In genomic region chr17:17708816-17709215, GRCh38 we compare ENCODE assay signal across 19 cellular contexts. TPM values are rescaled to one million over a fixed set of nuclear protein-coding genes. Genes with fewer than 3 reads are reported as not detected.
A peak's percentile ranks its signal among the peaks of the same experiment; 100 is the strongest.
DNase-seq lines count a peak whose midpoint lies in the region; ATAC-seq and TF ChIP-seq lines count a peak whose summit lies in the region.
"Had no signal": no experiment of that assay in that cellular context is flagged by ENCODE, and none has a peak within 500 bp of the region (broad histone marks: within the 10 kb centered on the region; RNA-seq: fewer than 3 reads in every experiment).

No MANE protein-coding gene starts in this region.

- no peaks in the 10 kb centered on the region for H3K36me3 Mint-ChIP-seq in HFFc6 (ENCODE audit: low read depth)
- H3K36me3 Mint-ChIP-seq in endodermal cell (ENCODE audit: low read depth) = peaks cover 17% of the 10 kb centered on the region
- H3K36me3 Mint-ChIP-seq in progenitor cell of endocrine pancreas (ENCODE audit: insufficient read depth) = peaks cover 4% of the 10 kb centered on the region
- no peaks in the 10 kb centered on the region for H3K36me3 Mint-ChIP-seq in activated naive CD4-positive, alpha-beta T cell treated with anti-CD3 and anti-CD28 coated beads, Interleukin-2, amount 50 U/mL, for 72 hours

- H3K4me3 ChIP-seq in endodermal cell (ENCODE audit: low read length) (no peak overlapping the region), H7 (ENCODE audit: insufficient read depth, low read depth, low read length) (no peak overlapping the region), HAP-1 (no peak overlapping the region)

- H3K27ac Mint-ChIP-seq in HFFc6 (peak overlapping the region; percentile 97), endodermal cell (peak overlapping the region; percentile 75), progenitor cell of endocrine pancreas (peak overlapping the region; percentile 93)
- H3K27ac Mint-ChIP-seq in activated naive CD4-positive, alpha-beta T cell treated with anti-CD3 and anti-CD28 coated beads, Interleukin-2, amount 50 U/mL, for 72 hours = no peak overlapping the region

- no peaks in the 10 kb centered on the region for H3K9me3 Mint-ChIP-seq in HFFc6
- no peaks in the 10 kb centered on the region for H3K9me3 Mint-ChIP-seq in endodermal cell
- H3K9me3 Mint-ChIP-seq in progenitor cell of endocrine pancreas (ENCODE audit: low read depth) = no peaks in the 10 kb centered on the region
- H3K9me3 Mint-ChIP-seq in activated naive CD4-positive, alpha-beta T cell treated with anti-CD3 and anti-CD28 coated beads, Interleukin-2, amount 50 U/mL, for 72 hours = no peaks in the 10 kb centered on the region

- H3K4me3 Mint-ChIP-seq in HFFc6 (no peak overlapping the region), endodermal cell (no peak overlapping the region), progenitor cell of endocrine pancreas (ENCODE audit: low read depth) (no peak overlapping the region)
- H3K4me3 Mint-ChIP-seq: CD14-positive monocyte had no signal

- no peak for TF ChIP-seq CTCF in C4-2B (conservative IDR thresholded peaks at IDR 0.05)
- TF ChIP-seq CTCF in HFFc6 (IDR thresholded peaks at IDR 0.05) = no peak
- no peak for TF ChIP-seq CTCF in endodermal cell (conservative IDR thresholded peaks at IDR 0.05)
- TF ChIP-seq CTCF in progenitor cell of endocrine pancreas (IDR thresholded peaks at IDR 0.05; ENCODE audit: unreplicated experiment) = no peak

- H3K27me3 ChIP-seq in endodermal cell (ENCODE audit: control insufficient read depth, insufficient read depth, low read length, poor library complexity, severe bottlenecking) = no peaks in the 10 kb centered on the region
- peaks cover 59% of the 10 kb centered on the region; the same call in 1 of the 2 replicates for H3K27me3 ChIP-seq in H7 (ENCODE audit: control insufficient read depth, insufficient read depth, low read length)
- no peaks in the 10 kb centered on the region for H3K27me3 ChIP-seq in HAP-1 (ENCODE audit: low read depth)

- 92% methylated on average over 7 to 9 of the region's 9 CpGs for WGBS in endodermal cell (ENCODE audit: insufficient coverage in 1 of 2, insufficient read length in 1 of 2), 2 experiments

- in situ Hi-C loops in HAP-1 (cut with MboI; ENCODE audit: low sequenced_read_pairs) = no loop called here

- no peaks in the 10 kb centered on the region for H3K9me3 ChIP-seq in endodermal cell (ENCODE audit: control insufficient read depth, low read length)
- no peaks in the 10 kb centered on the region for H3K9me3 ChIP-seq in HAP-1

- H3K27ac ChIP-seq in C4-2B = peak overlapping the region; percentile 76
- H3K27ac ChIP-seq in endodermal cell (ENCODE audit: low read depth, low read length) = no peak overlapping the region

- peaks cover 9% of the 10 kb centered on the region for H3K36me3 ChIP-seq in endodermal cell (ENCODE audit: control insufficient read depth, insufficient read depth, low read length)
- no peaks in the 10 kb centered on the region for H3K36me3 ChIP-seq in H7 (replicated peaks; ENCODE audit: control insufficient read depth, insufficient read depth, low read length)
- H3K36me3 ChIP-seq in HAP-1 (replicated peaks) = peaks cover 5% of the 10 kb centered on the region; the same call in 1 of the 2 replicates

- peaks cover 47% of the 10 kb centered on the region for H3K4me1 Mint-ChIP-seq in HFFc6 (ENCODE audit: low read depth)
- H3K4me1 Mint-ChIP-seq in endodermal cell = peaks cover 24% of the 10 kb centered on the region
- H3K4me1 Mint-ChIP-seq in progenitor cell of endocrine pancreas (ENCODE audit: low read depth) = peaks cover 39% of the 10 kb centered on the region

- H3K4me1 ChIP-seq in endodermal cell (ENCODE audit: control insufficient read depth, insufficient read depth, low read length) = peaks cover 18% of the 10 kb centered on the region
- H3K4me1 ChIP-seq in HAP-1 = 0 out of 2 replicates have a peak, but pooled peaks cover 2% of the 10 kb centered on the region

- DNase-seq in HFFc6 (no peak), endodermal cell (no peak), progenitor cell of endocrine pancreas (ENCODE audit: low spot score, unreplicated experiment) (no peak), H7 (no peak), HAP-1 (ENCODE audit: low spot score in 2 of 2) (no peak)
- no peak for DNase-seq in activated naive CD4-positive, alpha-beta T cell treated with anti-CD3 and anti-CD28 coated beads, Interleukin-2, amount 50 U/mL, for 72 hours (ENCODE audit: low spot score in 2 of 2)
- DNase-seq: ACHN, DMS 273 treated with DMSO at 0.1 percent for 48 hours, DND-41, HCEC 1CT, KG1, NCI-H1417 treated with DMSO at 0.1 percent for 48 hours, NCI-H1930, NCI-H345, NCI-H524 treated with DMSO at 0.1 percent for 48 hours, PC-3 had no signal

- H3K9ac ChIP-seq in endodermal cell (ENCODE audit: extremely low read depth, low read length, poor library complexity, severe bottlenecking) = no peak overlapping the region

- H3K27me3 Mint-ChIP-seq in HFFc6 (ENCODE audit: insufficient read depth) (no peaks in the 10 kb centered on the region; the same call in 1 of the 2 replicates), endodermal cell (ENCODE audit: insufficient read depth) (peaks cover 49% of the 10 kb centered on the region), progenitor cell of endocrine pancreas (no peaks in the 10 kb centered on the region)

- no peak for ATAC-seq in GM19395 (IDR thresholded peaks at IDR 0.05; ENCODE audit: unreplicated experiment)
- ATAC-seq in activated naive CD4-positive, alpha-beta T cell treated with anti-CD3 and anti-CD28 coated beads, Interleukin-2, amount 50 U/mL, for 72 hours = no peak
- ATAC-seq: PC-3 had no signal

RNA-seq across cellular contexts. Expression of gene RAI1, which starts 27.6 kb away (rescaled TPM):
- total RNA-seq in HFFc6 (2021; fragmentation: NEBNext Ultra II Directional; extraction: Animal tissue kit (Norgen Biotek cat#: 25700)) = 10 to 100 TPM; 26.9 to 29.3 (median 29.0) TPM
- 10 to 100 TPM; 35.9 to 42.9 TPM for total RNA-seq in endodermal cell
- polyA plus RNA-seq in endodermal cell (2013, experiment 1 of 2) = 34.4 TPM
- 37.1 TPM for polyA plus RNA-seq in endodermal cell (2013, experiment 2 of 2)
- total RNA-seq in progenitor cell of endocrine pancreas = 69.0 and 75.0 TPM in 2 replicates
- 11.3 and 13.7 TPM in 2 replicates for total RNA-seq in H7 (2014; rRNA removed; shearing (Covaris generic))
- total RNA-seq in activated naive CD4-positive, alpha-beta T cell treated with anti-CD3 and anti-CD28 coated beads, Interleukin-2, amount 50 U/mL, for 72 hours = 10 to 100 TPM; 14.9 to 21.6 TPM

Comparison
In these comparisons a context has a peak if more than half of its experiments do, and no peak if none do; other contexts are left out.
1. H3K27ac Mint-ChIP-seq: peak in HFFc6 (single experiment), endodermal cell (single experiment) and progenitor cell of endocrine pancreas (single experiment); none in activated naive CD4-positive, alpha-beta T cell treated with anti-CD3 and anti-CD28 coated beads, Interleukin-2, amount 50 U/mL, for 72 hours (0 of 2).